1 cellular context compared by ENCODE assay signal in the genomic region with DNA sequence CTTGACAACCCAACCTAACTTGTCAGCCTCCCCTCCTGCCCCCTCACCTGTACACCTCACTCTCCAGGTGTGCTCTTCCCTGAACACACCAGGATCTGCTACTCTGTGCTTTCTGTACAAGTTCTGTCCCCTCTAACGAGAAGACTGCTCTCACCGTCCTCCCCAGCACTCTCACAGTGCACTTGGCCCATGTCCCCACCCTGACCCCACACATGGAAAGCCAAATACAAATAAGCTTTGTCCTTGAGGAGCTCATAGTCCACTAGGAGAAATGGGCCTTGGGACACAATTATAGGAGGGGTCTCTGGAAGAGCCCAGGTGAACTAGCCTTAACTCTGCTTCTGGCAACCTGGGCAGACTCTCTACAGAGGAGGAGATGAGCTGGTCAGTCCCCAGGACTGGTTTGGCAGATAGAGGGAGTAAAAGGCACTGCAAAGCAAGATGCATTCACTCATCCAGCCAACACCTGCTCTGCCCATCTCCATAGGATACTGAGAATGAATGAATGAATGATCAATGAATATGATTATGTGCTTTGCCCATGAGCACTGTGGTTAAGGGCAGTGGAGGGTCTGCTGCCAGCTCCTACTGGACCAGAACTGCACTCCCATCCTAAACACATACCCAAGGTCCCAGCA.
TF ChIP-seq lines count a peak whose summit lies in the region.

No MANE protein-coding gene starts in this region.

TF ChIP-seq in GM23338, 12 proteins besides CTCF, POLR2A, EP300 and RAD21 (continued from another document):
- TF ChIP-seq NANOG (IDR thresholded peaks at IDR 0.05; ENCODE audit: borderline replicate concordance): no peak
- TF ChIP-seq, protein P1, sequence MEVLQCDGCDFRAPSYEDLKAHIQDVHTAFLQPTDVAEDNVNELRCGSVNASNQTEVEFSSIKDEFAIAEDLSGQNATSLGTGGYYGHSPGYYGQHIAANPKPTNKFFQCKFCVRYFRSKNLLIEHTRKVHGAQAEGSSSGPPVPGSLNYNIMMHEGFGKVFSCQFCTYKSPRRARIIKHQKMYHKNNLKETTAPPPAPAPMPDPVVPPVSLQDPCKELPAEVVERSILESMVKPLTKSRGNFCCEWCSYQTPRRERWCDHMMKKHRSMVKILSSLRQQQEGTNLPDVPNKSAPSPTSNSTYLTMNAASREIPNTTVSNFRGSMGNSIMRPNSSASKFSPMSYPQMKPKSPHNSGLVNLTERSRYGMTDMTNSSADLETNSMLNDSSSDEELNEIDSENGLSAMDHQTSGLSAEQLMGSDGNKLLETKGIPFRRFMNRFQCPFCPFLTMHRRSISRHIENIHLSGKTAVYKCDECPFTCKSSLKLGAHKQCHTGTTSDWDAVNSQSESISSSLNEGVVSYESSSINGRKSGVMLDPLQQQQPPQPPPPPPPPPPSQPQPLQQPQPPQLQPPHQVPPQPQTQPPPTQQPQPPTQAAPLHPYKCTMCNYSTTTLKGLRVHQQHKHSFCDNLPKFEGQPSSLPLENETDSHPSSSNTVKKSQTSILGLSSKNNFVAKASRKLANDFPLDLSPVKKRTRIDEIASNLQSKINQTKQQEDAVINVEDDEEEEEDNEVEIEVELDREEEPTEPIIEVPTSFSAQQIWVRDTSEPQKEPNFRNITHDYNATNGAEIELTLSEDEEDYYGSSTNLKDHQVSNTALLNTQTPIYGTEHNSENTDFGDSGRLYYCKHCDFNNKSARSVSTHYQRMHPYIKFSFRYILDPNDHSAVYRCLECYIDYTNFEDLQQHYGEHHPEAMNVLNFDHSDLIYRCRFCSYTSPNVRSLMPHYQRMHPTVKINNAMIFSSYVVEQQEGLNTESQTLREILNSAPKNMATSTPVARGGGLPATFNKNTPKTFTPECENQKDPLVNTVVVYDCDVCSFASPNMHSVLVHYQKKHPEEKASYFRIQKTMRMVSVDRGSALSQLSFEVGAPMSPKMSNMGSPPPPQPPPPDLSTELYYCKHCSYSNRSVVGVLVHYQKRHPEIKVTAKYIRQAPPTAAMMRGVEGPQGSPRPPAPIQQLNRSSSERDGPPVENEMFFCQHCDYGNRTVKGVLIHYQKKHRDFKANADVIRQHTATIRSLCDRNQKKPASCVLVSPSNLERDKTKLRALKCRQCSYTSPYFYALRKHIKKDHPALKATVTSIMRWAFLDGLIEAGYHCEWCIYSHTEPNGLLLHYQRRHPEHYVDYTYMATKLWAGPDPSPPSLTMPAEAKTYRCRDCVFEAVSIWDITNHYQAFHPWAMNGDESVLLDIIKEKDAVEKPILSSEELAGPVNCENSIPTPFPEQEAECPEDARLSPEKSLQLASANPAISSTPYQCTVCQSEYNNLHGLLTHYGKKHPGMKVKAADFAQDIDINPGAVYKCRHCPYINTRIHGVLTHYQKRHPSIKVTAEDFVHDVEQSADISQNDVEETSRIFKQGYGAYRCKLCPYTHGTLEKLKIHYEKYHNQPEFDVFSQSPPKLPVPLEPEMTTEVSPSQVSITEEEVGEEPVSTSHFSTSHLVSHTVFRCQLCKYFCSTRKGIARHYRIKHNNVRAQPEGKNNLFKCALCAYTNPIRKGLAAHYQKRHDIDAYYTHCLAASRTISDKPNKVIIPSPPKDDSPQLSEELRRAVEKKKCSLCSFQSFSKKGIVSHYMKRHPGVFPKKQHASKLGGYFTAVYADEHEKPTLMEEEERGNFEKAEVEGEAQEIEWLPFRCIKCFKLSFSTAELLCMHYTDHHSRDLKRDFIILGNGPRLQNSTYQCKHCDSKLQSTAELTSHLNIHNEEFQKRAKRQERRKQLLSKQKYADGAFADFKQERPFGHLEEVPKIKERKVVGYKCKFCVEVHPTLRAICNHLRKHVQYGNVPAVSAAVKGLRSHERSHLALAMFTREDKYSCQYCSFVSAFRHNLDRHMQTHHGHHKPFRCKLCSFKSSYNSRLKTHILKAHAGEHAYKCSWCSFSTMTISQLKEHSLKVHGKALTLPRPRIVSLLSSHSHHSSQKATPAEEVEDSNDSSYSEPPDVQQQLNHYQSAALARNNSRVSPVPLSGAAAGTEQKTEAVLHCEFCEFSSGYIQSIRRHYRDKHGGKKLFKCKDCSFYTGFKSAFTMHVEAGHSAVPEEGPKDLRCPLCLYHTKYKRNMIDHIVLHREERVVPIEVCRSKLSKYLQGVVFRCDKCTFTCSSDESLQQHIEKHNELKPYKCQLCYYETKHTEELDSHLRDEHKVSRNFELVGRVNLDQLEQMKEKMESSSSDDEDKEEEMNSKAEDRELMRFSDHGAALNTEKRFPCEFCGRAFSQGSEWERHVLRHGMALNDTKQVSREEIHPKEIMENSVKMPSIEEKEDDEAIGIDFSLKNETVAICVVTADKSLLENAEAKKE (CRISPR knock-in tag; IDR thresholded peaks at IDR 0.05): no peak
- TF ChIP-seq CREB1 (CRISPR knock-in tag; IDR thresholded peaks at IDR 0.05; ENCODE audit: low read depth): no peak
- no peak for TF ChIP-seq JUNB (IDR thresholded peaks at IDR 0.05; ENCODE audit: unreplicated experiment)
- no peak for TF ChIP-seq EZH2 (IDR thresholded peaks at IDR 0.05; ENCODE audit: low read depth, unreplicated experiment)
- no peak for TF ChIP-seq EZH2phosphoT487 (IDR thresholded peaks at IDR 0.05; ENCODE audit: unreplicated experiment)
TF ChIP-seq in GM23338: peak in this region for 0.
